Comparison of ENCODE assay signal across 14 cellular contexts in the genomic region with DNA sequence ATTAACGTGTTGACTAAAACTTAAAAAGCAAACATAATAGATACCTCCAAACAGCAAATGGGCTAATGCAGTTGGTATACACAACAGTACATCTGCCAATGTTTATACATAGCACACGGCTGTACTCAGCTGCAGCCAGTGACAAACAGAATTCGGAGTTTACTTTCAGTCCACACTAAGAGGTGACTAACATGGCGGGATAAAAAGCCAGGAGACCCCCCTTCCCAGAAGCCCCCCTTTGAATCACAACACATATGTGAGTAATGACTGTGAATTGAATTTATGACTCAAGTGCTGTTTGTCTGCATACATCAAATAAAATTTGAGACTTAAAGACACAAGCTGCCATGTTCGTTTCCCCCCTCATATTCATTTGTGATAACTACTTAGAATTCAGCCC.
A peak's percentile ranks its signal among the peaks of the same experiment; 100 is the strongest.
DNase-seq lines count a peak whose midpoint lies in the region; ATAC-seq, FAIRE-seq and TF ChIP-seq lines count a peak whose summit lies in the region.
"Had no signal": no experiment of that assay in that cellular context is flagged by ENCODE, and none has a peak within 500 bp of the region (broad histone marks: within the 10 kb centered on the region; RNA-seq: fewer than 3 reads in every experiment).

No MANE protein-coding gene starts in this region.

- peaks cover 4 to 32% of the 10 kb centered on the region in 2 experiments for H3K4me1 ChIP-seq in K562 (replicated peaks in 1 of 2; ENCODE audit: control insufficient read depth in 2 of 2, insufficient read depth in 2 of 2, low read length in 2 of 2)
- H3K4me1 ChIP-seq: parathyroid adenoma, testis had no signal

- TF ChIP-seq POLR2A in K562 (conservative IDR thresholded peaks at IDR 0.05) = no peak

- peak; percentile 31 for DNase-seq in activated CD8-positive, alpha-beta memory T cell treated with anti-CD3 and anti-CD28 coated beads, Interleukin-2, amount 50 U/mL, for 4 hours
- no peak for DNase-seq in activated CD8-positive, alpha-beta memory T cell treated with anti-CD3 and anti-CD28 coated beads for 24 hours
- DNase-seq in T-cell (no peak), K562 (ENCODE audit: extremely low read depth in 1 of 4, low spot score in 3 of 4) (no peak)
- DNase-seq in stimulated activated CD8-positive, alpha-beta memory T cell treated with anti-CD3 and anti-CD28 coated beads, Interleukin-4, amount 100 ng/mL, for 48 hours = no peak
- DNase-seq: spleen, testis had no signal

- H3K27ac ChIP-seq in K562 (ENCODE audit: extremely low read depth, low read depth, low read length) = no peak overlapping the region
- H3K27ac ChIP-seq: parathyroid adenoma, SJSA1, testis had no signal

- in situ Hi-C loops in K562 (cut with MboI) = no loop called here

- no peaks in the 10 kb centered on the region for H4K20me1 ChIP-seq in K562 (replicated peaks; ENCODE audit: control insufficient read depth, insufficient read depth, low read length)

- H3K4me3 ChIP-seq in K562 = no peak overlapping the region
- H3K4me3 ChIP-seq: SJSA1, spleen, testis had no signal

- H3K27me3 Mint-ChIP-seq in T-cell = no peaks in the 10 kb centered on the region
- H3K27me3 Mint-ChIP-seq in stimulated activated naive CD8-positive, alpha-beta T cell treated with anti-CD3 and anti-CD28 coated beads, Interleukin-15, Interleukin-2, amounts not matched to agents 100 ng/mL and 50 ng/mL, for 24 hours = no peaks in the 10 kb centered on the region

- no peak for TF ChIP-seq CTCF in K562 (IDR thresholded peaks at IDR 0.05 in 2 of 3, conservative IDR thresholded peaks at IDR 0.05 in 1 of 3; ENCODE audit: insufficient read depth in 2 of 3, low read depth in 1 of 3, low read length in 3 of 3)

- H3K4me3 Mint-ChIP-seq in T-cell = peak overlapping the region; percentile 49 to 77 (median 58)
- peak overlapping the region; percentile 78 for H3K4me3 Mint-ChIP-seq in stimulated activated naive CD8-positive, alpha-beta T cell treated with anti-CD3 and anti-CD28 coated beads, Interleukin-15, Interleukin-2, amounts not matched to agents 100 ng/mL and 50 ng/mL, for 24 hours

- H3K4me1 Mint-ChIP-seq in T-cell = peaks cover 92 to 98% (median 94%) of the 10 kb centered on the region in 3 donors
- peaks cover 95% of the 10 kb centered on the region for H3K4me1 Mint-ChIP-seq in stimulated activated naive CD8-positive, alpha-beta T cell treated with anti-CD3 and anti-CD28 coated beads, Interleukin-15, Interleukin-2, amounts not matched to agents 100 ng/mL and 50 ng/mL, for 24 hours (ENCODE audit: low read depth)

- no peaks in the 10 kb centered on the region for H3K79me2 ChIP-seq in K562 (ENCODE audit: control insufficient read depth, insufficient read depth, low read length)
- H3K79me2 ChIP-seq: parathyroid adenoma had no signal

- no peaks in the 10 kb centered on the region for H3K9me1 ChIP-seq in K562 (ENCODE audit: control insufficient read depth, insufficient read depth, low read length)

- H3K36me3 ChIP-seq in K562 (ENCODE audit: control insufficient read depth, insufficient read depth, low read length) = no peaks in the 10 kb centered on the region
- H3K36me3 ChIP-seq: SJSA1, spleen had no signal

- H3K27me3 ChIP-seq in K562 (ENCODE audit: control insufficient read depth in 2 of 2, insufficient read depth in 2 of 2, low read length in 2 of 2) = no peaks in the 10 kb centered on the region
- H3K27me3 ChIP-seq: SJSA1, spleen, testis had no signal

- H3K27ac Mint-ChIP-seq in T-cell = peak overlapping the region; percentile 93 to 99
- peak overlapping the region; percentile 90 for H3K27ac Mint-ChIP-seq in stimulated activated naive CD8-positive, alpha-beta T cell treated with anti-CD3 and anti-CD28 coated beads, Interleukin-15, Interleukin-2, amounts not matched to agents 100 ng/mL and 50 ng/mL, for 24 hours

- no TSS peak for BruUV-seq in K562 (replicated peaks; lab: Mats Ljungman, UMichigan)

- peaks cover 0 to 4% (median 0%) of the 10 kb centered on the region in 3 donors for H3K9me3 Mint-ChIP-seq in T-cell
- no peaks in the 10 kb centered on the region for H3K9me3 Mint-ChIP-seq in stimulated activated naive CD8-positive, alpha-beta T cell treated with anti-CD3 and anti-CD28 coated beads, Interleukin-15, Interleukin-2, amounts not matched to agents 100 ng/mL and 50 ng/mL, for 24 hours

- WGBS in K562 (ENCODE audit: insufficient coverage, low coverage, missing lambda C conversion rate) = 67% methylated on average over 5 of the region's 5 CpGs

- no peak for FAIRE-seq in K562 (lab: Jason Lieb, UNC)
- FAIRE-seq: frontal cortex, islet of Langerhans had no signal

- H3K4me2 ChIP-seq in K562 (ENCODE audit: insufficient read depth, low read length) = no peak overlapping the region

- intact Hi-C loops in K562 (cut with micrococcal nuclease) = no loop called here

- no peak for TF ChIP-seq RAD21 in K562 (CRISPR knock-in tag; conservative IDR thresholded peaks at IDR 0.05 in 1 of 2, IDR thresholded peaks at IDR 0.05 in 1 of 2)

- POLR2A ChIA-PET in T-cell (lab: Charles Lee) (interaction anchor here (0.5 to 1.1 kb wide), 6 partner anchors 38 to 1362 kb away, joined by 3 to 9 read pairs (median 4); a partner anchor contains a TSS), K562 (lab: Yijun Ruan, JAX) (interaction anchor here (0.6 to 1.6 kb wide), 6 partner anchors 9 to 101 kb away, joined by 3 to 6 read pairs (median 4); no protein-coding TSS in a partner anchor)

- H3K9me3 ChIP-seq in K562 (replicated peaks; ENCODE audit: control insufficient read depth, insufficient read depth, low read depth, low read length) = no peaks in the 10 kb centered on the region
- H3K9me3 ChIP-seq: SJSA1, spleen, testis had no signal

- no peak for TF ChIP-seq EP300 in K562 (IDR thresholded peaks at IDR 0.05; ENCODE audit: low read length)

- no peak overlapping the region for H2AFZ ChIP-seq in K562 (ENCODE audit: low read depth, low read length)
- H2AFZ ChIP-seq: parathyroid adenoma had no signal

- no peak overlapping the region for H3K9ac ChIP-seq in K562 (ENCODE audit: insufficient read depth in 1 of 2, low read depth in 2 of 2, low read length in 2 of 2)
- H3K9ac ChIP-seq: parathyroid adenoma had no signal

- CTCF ChIA-PET in T-cell (lab: Charles Lee) = interaction anchor here (0.6 to 2.1 kb wide), 7 partner anchors 11 to 115 kb away, joined by 3 to 9 read pairs (median 3); no protein-coding TSS in a partner anchor
- CTCF ChIA-PET in K562 (lab: Yijun Ruan, JAX; ENCODE audit: low intra/inter-chr PET ratio) = no interaction called here

- H3K36me3 Mint-ChIP-seq in T-cell = no peaks in the 10 kb centered on the region
- H3K36me3 Mint-ChIP-seq in stimulated activated naive CD8-positive, alpha-beta T cell treated with anti-CD3 and anti-CD28 coated beads, Interleukin-15, Interleukin-2, amounts not matched to agents 100 ng/mL and 50 ng/mL, for 24 hours (ENCODE audit: low read depth) = no peaks in the 10 kb centered on the region

- ATAC-seq in T-cell (replicated peaks in 1 of 4) (peak in 2 of 4 experiments; percentile 4 to 13), K562 (no peak), HG03457 (IDR thresholded peaks at IDR 0.05; ENCODE audit: unreplicated experiment) (no peak), HG02678 (IDR thresholded peaks at IDR 0.05; ENCODE audit: unreplicated experiment) (no peak)

TF ChIP-seq in K562, 482 proteins besides CTCF, POLR2A, EP300 and RAD21:
- TF ChIP-seq FOXP1 (CRISPR knock-in tag; IDR thresholded peaks at IDR 0.05) = no peak
- TF ChIP-seq TCFL5 (CRISPR knock-in tag; conservative IDR thresholded peaks at IDR 0.05) = no peak
- TF ChIP-seq, protein P1, sequence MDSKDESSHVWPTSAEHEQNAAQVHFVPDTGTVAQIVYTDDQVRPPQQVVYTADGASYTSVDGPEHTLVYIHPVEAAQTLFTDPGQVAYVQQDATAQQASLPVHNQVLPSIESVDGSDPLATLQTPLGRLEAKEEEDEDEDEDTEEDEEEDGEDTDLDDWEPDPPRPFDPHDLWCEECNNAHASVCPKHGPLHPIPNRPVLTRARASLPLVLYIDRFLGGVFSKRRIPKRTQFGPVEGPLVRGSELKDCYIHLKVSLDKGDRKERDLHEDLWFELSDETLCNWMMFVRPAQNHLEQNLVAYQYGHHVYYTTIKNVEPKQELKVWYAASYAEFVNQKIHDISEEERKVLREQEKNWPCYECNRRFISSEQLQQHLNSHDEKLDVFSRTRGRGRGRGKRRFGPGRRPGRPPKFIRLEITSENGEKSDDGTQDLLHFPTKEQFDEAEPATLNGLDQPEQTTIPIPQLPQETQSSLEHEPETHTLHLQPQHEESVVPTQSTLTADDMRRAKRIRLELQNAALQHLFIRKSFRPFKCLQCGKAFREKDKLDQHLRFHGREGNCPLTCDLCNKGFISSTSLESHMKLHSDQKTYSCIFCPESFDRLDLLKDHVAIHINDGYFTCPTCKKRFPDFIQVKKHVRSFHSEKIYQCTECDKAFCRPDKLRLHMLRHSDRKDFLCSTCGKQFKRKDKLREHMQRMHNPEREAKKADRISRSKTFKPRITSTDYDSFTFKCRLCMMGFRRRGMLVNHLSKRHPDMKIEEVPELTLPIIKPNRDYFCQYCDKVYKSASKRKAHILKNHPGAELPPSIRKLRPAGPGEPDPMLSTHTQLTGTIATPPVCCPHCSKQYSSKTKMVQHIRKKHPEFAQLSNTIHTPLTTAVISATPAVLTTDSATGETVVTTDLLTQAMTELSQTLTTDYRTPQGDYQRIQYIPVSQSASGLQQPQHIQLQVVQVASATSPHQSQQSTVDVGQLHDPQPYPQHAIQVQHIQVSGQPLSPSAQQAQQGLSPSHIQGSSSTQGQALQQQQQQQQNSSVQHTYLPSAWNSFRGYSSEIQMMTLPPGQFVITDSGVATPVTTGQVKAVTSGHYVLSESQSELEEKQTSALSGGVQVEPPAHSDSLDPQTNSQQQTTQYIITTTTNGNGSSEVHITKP (IDR thresholded peaks at IDR 0.05; ENCODE audit: partially characterized antibody) = peak; percentile 23
